8 cellular contexts compared by ENCODE assay signal in genomic region chr3:57227930-57228733, GRCh38. TPM values are rescaled to one million over a fixed set of nuclear protein-coding genes. Genes with fewer than 3 reads are reported as not detected.
DNase-seq lines count a peak whose midpoint lies in the region; ATAC-seq and TF ChIP-seq lines count a peak whose summit lies in the region.

No MANE protein-coding gene starts in this region.

- H3K27me3 Mint-ChIP-seq in activated naive CD4-positive, alpha-beta T cell treated with anti-CD3 and anti-CD28 coated beads, Interleukin-2, amount 50 U/mL, for 24 hours = no peaks in the 10 kb centered on the region

- 0 out of 2 replicates have a peak, but pooled peaks have one; percentile 28 for TF ChIP-seq POLR2A in Raji (IDR thresholded peaks at IDR 0.05; ENCODE audit: insufficient read depth, low read depth, low read length)
- TF ChIP-seq POLR2A in transverse colon (IDR thresholded peaks at IDR 0.05) = peak; percentile 17

- H3K27ac ChIP-seq in transverse colon = peak overlapping the region; percentile 87 to 97 (median 95)

- no peaks in the 10 kb centered on the region for H3K36me3 Mint-ChIP-seq in activated naive CD4-positive, alpha-beta T cell treated with anti-CD3 and anti-CD28 coated beads, Interleukin-2, amount 50 U/mL, for 24 hours

- H3K4me1 ChIP-seq in neuron (ENCODE audit: insufficient read depth, low read length) (peaks cover 12% of the 10 kb centered on the region), transverse colon (peaks cover 4 to 36% (median 23%) of the 10 kb centered on the region in 4 donors)

- in situ Hi-C loops in transverse colon (cut with MboI; ENCODE audit: low pct_ligation_motif_present in 1 of 4, low pct_unique_long_range_greater_than_20kb in 1 of 4, low sequenced_read_pairs in 3 of 4) = no loop called here

- no peak for TF ChIP-seq EP300 in transverse colon (IDR thresholded peaks at IDR 0.05; ENCODE audit: low read depth)

- TF ChIP-seq CTCF in transverse colon (IDR thresholded peaks at IDR 0.05) = peak in 1 of 5 experiments; percentile 7

- intact Hi-C loops in transverse colon (cut with DNase I; ENCODE audit: low total_unique reads) = no loop called here

- WGBS in transverse colon (ENCODE audit: low coverage in 1 of 2), 2 donors = 0% methylated on average over 53 of the region's 70 CpGs; no CpG with 5 or more reads in 1 of the 2 donors

- peak overlapping the region; percentile 91 for H3K4me3 Mint-ChIP-seq in activated naive CD4-positive, alpha-beta T cell treated with anti-CD3 and anti-CD28 coated beads, Interleukin-2, amount 50 U/mL, for 24 hours

- peak; percentile 42 to 46 for DNase-seq in AML-193 (lab: John Stamatoyannopoulos, UW)
- DNase-seq in germinal center (ENCODE audit: low spot score) = peak; percentile 44
- DNase-seq in transverse colon = peak; percentile 54

- H3K9me3 Mint-ChIP-seq in activated naive CD4-positive, alpha-beta T cell treated with anti-CD3 and anti-CD28 coated beads, Interleukin-2, amount 50 U/mL, for 24 hours = no peaks in the 10 kb centered on the region

- H3K4me3 ChIP-seq in neuron (ENCODE audit: low read length) (peak overlapping the region; percentile 97), transverse colon (peak overlapping the region; percentile 63 to 90 (median 79))

- H3K9me3 ChIP-seq in neuron (ENCODE audit: low read length) = no peaks in the 10 kb centered on the region
- H3K9me3 ChIP-seq in transverse colon = no peaks in the 10 kb centered on the region

- peak; percentile 41 for ATAC-seq in GM18909 (IDR thresholded peaks at IDR 0.05; ENCODE audit: poor library complexity, unreplicated experiment)
- ATAC-seq in HG03159 (IDR thresholded peaks at IDR 0.05; ENCODE audit: unreplicated experiment) = peak; percentile 52

- peak overlapping the region; percentile 98 for H2AFZ ChIP-seq in neuron (ENCODE audit: low read depth, low read length)

- H3K27me3 ChIP-seq in neuron (ENCODE audit: insufficient read depth, low read length) (no peaks in the 10 kb centered on the region), transverse colon (no peaks in the 10 kb centered on the region)

- peak overlapping the region; percentile 81 for H3K27ac Mint-ChIP-seq in activated naive CD4-positive, alpha-beta T cell treated with anti-CD3 and anti-CD28 coated beads, Interleukin-2, amount 50 U/mL, for 24 hours

- H3K4me1 Mint-ChIP-seq in activated naive CD4-positive, alpha-beta T cell treated with anti-CD3 and anti-CD28 coated beads, Interleukin-2, amount 50 U/mL, for 24 hours = peaks cover 31% of the 10 kb centered on the region

- no peaks in the 10 kb centered on the region for H3K36me3 ChIP-seq in neuron (ENCODE audit: insufficient read depth, low read length)
- H3K36me3 ChIP-seq in transverse colon = no peaks in the 10 kb centered on the region

RNA-seq across cellular contexts. Expression of gene APPL1, which starts 0.6 kb away (rescaled TPM):
- total RNA-seq in transverse colon = 10 to 100 TPM; 12.7 to 39.1 (median 26.6) TPM

RNA-seq across cellular contexts. Expression of gene HESX1, which starts 28.4 kb away (rescaled TPM):
- under 1 TPM in 1 of 4 donors, not detected in 3; 0.82 TPM for total RNA-seq in transverse colon

Comparison
In these comparisons a context has a peak if more than half of its experiments do, and no peak if none do; other contexts are left out.
1. Peak in every context shown above with its lines: DNase-seq, ATAC-seq, H3K4me3 ChIP-seq and H3K27ac ChIP-seq.